2 cellular contexts compared by ENCODE assay signal in the genomic region with DNA sequence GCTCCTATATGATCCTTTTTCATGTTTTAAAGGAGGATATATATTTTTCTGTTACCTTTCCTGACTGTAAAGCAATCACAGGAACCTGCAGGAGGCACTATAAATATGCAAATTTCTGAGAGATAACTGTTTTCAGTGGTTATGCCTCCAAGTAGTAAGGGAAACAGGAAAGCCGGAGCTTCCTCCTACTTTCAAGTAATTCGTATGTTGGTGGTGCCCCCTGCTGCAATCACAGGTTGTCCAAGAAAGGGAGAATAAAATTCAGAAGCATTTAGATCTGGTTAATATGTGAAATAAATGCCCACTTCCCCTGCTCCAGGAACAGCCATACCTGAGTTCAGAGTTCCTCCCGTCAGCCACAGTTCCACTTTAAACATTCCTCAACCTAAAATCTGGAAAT.
TF ChIP-seq lines count a peak whose summit lies in the region.

No MANE protein-coding gene starts in this region.

TF ChIP-seq in SK-N-SH, 30 proteins besides CTCF, POLR2A, EP300 and RAD21 (continued from another document):
- no peak for TF ChIP-seq PBX3 (IDR thresholded peaks at IDR 0.05)
- TF ChIP-seq, protein P1, sequence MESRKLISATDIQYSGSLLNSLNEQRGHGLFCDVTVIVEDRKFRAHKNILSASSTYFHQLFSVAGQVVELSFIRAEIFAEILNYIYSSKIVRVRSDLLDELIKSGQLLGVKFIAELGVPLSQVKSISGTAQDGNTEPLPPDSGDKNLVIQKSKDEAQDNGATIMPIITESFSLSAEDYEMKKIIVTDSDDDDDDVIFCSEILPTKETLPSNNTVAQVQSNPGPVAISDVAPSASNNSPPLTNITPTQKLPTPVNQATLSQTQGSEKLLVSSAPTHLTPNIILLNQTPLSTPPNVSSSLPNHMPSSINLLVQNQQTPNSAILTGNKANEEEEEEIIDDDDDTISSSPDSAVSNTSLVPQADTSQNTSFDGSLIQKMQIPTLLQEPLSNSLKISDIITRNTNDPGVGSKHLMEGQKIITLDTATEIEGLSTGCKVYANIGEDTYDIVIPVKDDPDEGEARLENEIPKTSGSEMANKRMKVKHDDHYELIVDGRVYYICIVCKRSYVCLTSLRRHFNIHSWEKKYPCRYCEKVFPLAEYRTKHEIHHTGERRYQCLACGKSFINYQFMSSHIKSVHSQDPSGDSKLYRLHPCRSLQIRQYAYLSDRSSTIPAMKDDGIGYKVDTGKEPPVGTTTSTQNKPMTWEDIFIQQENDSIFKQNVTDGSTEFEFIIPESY (IDR thresholded peaks at IDR 0.05; ENCODE audit: borderline replicate concordance, low read depth) = no peak

TF ChIP-seq in HepG2, 621 proteins besides CTCF, POLR2A, EP300 and RAD21 (continued from another document):
- TF ChIP-seq ZZZ3 (CRISPR knock-in tag; IDR thresholded peaks at IDR 0.05; ENCODE audit: borderline replicate concordance) = no peak
- TF ChIP-seq SMC3 (IDR thresholded peaks at IDR 0.05; ENCODE audit: low read length) = peak; percentile 34; the same call in 1 of the 2 replicates
- no peak for TF ChIP-seq ZNF432 (CRISPR knock-in tag; IDR thresholded peaks at IDR 0.05; ENCODE audit: borderline replicate concordance)
- TF ChIP-seq MTF2 (CRISPR knock-in tag; IDR thresholded peaks at IDR 0.05; ENCODE audit: borderline replicate concordance) = no peak
- no peak for TF ChIP-seq SNAI1 (CRISPR knock-in tag; IDR thresholded peaks at IDR 0.05; ENCODE audit: borderline replicate concordance)
- TF ChIP-seq STAG1 (CRISPR knock-in tag; IDR thresholded peaks at IDR 0.05) = peak; percentile 64
- no peak for TF ChIP-seq KLF15 (CRISPR knock-in tag; IDR thresholded peaks at IDR 0.05; ENCODE audit: borderline replicate concordance)
- TF ChIP-seq ZSCAN31 (CRISPR knock-in tag; IDR thresholded peaks at IDR 0.05; ENCODE audit: low read depth) = no peak
- TF ChIP-seq, protein P2, sequence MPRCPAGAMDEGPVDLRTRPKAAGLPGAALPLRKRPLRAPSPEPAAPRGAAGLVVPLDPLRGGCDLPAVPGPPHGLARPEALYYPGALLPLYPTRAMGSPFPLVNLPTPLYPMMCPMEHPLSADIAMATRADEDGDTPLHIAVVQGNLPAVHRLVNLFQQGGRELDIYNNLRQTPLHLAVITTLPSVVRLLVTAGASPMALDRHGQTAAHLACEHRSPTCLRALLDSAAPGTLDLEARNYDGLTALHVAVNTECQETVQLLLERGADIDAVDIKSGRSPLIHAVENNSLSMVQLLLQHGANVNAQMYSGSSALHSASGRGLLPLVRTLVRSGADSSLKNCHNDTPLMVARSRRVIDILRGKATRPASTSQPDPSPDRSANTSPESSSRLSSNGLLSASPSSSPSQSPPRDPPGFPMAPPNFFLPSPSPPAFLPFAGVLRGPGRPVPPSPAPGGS (CRISPR knock-in tag; IDR thresholded peaks at IDR 0.05) = no peak
- TF ChIP-seq FOXK2 (IDR thresholded peaks at IDR 0.05) = no peak
- TF ChIP-seq MTA3 (CRISPR knock-in tag; IDR thresholded peaks at IDR 0.05) = no peak
